ENCODE assay signal across 8 cellular contexts in genomic region chr19:34135033-34135370, GRCh38. TPM values are rescaled to one million over a fixed set of nuclear protein-coding genes. Genes with fewer than 3 reads are reported as not detected.
DNase-seq lines count a peak whose midpoint lies in the region; ATAC-seq and TF ChIP-seq lines count a peak whose summit lies in the region.

No MANE protein-coding gene starts in this region.

- H3K4me3 ChIP-seq in astrocyte of the spinal cord (ENCODE audit: low read depth, low read length) (peak overlapping the region; percentile 65), lung (peak overlapping the region; percentile 67), upper lobe of right lung (peak overlapping the region; percentile 82)

- H3K4me1 ChIP-seq in lung (ENCODE audit: control insufficient read depth in 2 of 2, insufficient read depth in 2 of 2, low read length in 2 of 2), result no peaks in the 10 kb centered on the region
- H3K4me1 ChIP-seq in upper lobe of right lung, result no peaks in the 10 kb centered on the region

- ATAC-seq in Right ventricle myocardium superior (ENCODE audit: poor library complexity) (peak; percentile 5), Right ventricle myocardium inferior (no peak), lung (ENCODE audit: insufficient read depth, low FRiP score) (no peak), upper lobe of right lung (no peak), HG03108 (IDR thresholded peaks at IDR 0.05; ENCODE audit: unreplicated experiment) (no peak)

- intact Hi-C loops in Right ventricle myocardium superior (cut with DNase I) (no loop called here), Right ventricle myocardium inferior (cut with DNase I) (no loop called here), upper lobe of right lung (cut with DNase I) (no loop called here)

- H3K36me3 ChIP-seq in lung (ENCODE audit: control insufficient read depth in 2 of 2, insufficient read depth in 2 of 2, low read length in 2 of 2) (no peaks in the 10 kb centered on the region), upper lobe of right lung (no peaks in the 10 kb centered on the region)

- DNase-seq in Right ventricle myocardium superior, result no peak
- DNase-seq in Right ventricle myocardium inferior (ENCODE audit: missing footprints), result no peak
- DNase-seq in astrocyte of the spinal cord (ENCODE audit: low read depth, low spot score), result no peak
- DNase-seq in lung (ENCODE audit: low spot score), result no peak
- DNase-seq in upper lobe of right lung, result no peak
- no peak for DNase-seq in A172 (ENCODE audit: low spot score)
- no peak for DNase-seq in cortex of kidney (lab: John Stamatoyannopoulos, UW)

- H3K27ac ChIP-seq in lung (ENCODE audit: low read depth in 1 of 2, low read length in 1 of 2) (peak overlapping the region in 1 of 2 donors; percentile 80), upper lobe of right lung (peak overlapping the region; percentile 91)

- no peaks in the 10 kb centered on the region for H3K9me3 ChIP-seq in lung (ENCODE audit: control insufficient read depth in 2 of 2, insufficient read depth in 1 of 2, low read length in 1 of 2)
- H3K9me3 ChIP-seq in upper lobe of right lung, result no peaks in the 10 kb centered on the region

- in situ Hi-C loops in astrocyte of the spinal cord (cut with HindIII; ENCODE audit: low sequenced_read_pairs), result no loop called here

- 76 to 77% methylated on average over 11 of the region's 11 CpGs for WGBS in lung, 2 donors

- TF ChIP-seq CTCF in astrocyte of the spinal cord (IDR thresholded peaks at IDR 0.05; ENCODE audit: low read depth, low read length) (no peak), lung (IDR thresholded peaks at IDR 0.05; ENCODE audit: control extremely low read depth, extremely low read depth) (no peak), upper lobe of right lung (IDR thresholded peaks at IDR 0.05) (no peak)

- H3K27me3 ChIP-seq in lung (ENCODE audit: control insufficient read depth, insufficient read depth) (no peaks in the 10 kb centered on the region), upper lobe of right lung (no peaks in the 10 kb centered on the region)

RNA-seq across cellular contexts. Expression of gene LSM14A, which starts 37.3 kb away (rescaled TPM):
- 69.2 TPM for total RNA-seq in Right ventricle myocardium superior
- total RNA-seq in Right ventricle myocardium inferior, result 70.6 TPM
- total RNA-seq in lung, result 100 to 1,000 TPM in 1 of 2 donors, 10 to 100 TPM in 1; 90.7 to 153 TPM
- 10 to 100 TPM; 52.9 to 76.4 TPM for polyA plus RNA-seq in lung
- 92.8 TPM for total RNA-seq in upper lobe of right lung
- total RNA-seq in A172 (2014; rRNA removed; shearing (Covaris generic)), result 48.1 and 52.7 TPM in 2 replicates
